ENCODE assay signal across 10 cellular contexts in the genomic region with DNA sequence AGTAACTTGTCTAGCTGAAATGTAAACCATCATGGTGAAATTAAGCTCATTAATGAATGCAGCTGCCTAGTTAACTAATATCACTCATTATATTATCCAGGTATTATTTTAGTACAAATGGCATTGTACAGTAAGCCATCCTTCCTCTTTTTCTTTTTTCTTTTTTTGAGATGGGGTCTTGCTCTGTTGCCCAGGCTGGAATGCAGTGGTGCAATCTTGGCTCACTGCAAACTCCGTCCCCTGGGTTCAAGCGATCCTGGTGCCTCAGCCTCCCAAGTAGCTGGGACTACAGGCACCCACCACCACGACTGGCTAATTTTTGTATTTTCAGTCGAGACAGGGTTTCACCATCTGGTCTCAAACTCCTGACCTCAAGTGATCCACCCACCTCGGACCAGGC. TPM values are rescaled to one million over a fixed set of nuclear protein-coding genes. Genes with fewer than 3 reads are reported as not detected.
DNase-seq lines count a peak whose midpoint lies in the region; ATAC-seq and TF ChIP-seq lines count a peak whose summit lies in the region.
"Not testable (repeated sequence)": the region's sequence is repeated elsewhere in the genome, so short reads cannot be mapped to it uniquely, and the experiment has no call there.
"Had no signal": no experiment of that assay in that cellular context is flagged by ENCODE, and none has a peak within 500 bp of the region (broad histone marks: within the 10 kb centered on the region; RNA-seq: fewer than 3 reads in every experiment).

No MANE protein-coding gene starts in this region.

- CTCF ChIA-PET in CD8-positive, alpha-beta T cell (lab: Charles Lee), result interaction anchor here (0.8 to 36.4 kb wide), 5 partner anchors 1 to 223 kb away, joined by 3 to 1206 read pairs (median 448); partner anchors contain the start of genes ATP6V1G2, DDX39B, LST1 and LTA
- CTCF ChIA-PET in WTC11 (lab: Charles Lee), result interaction anchor here (1.3 to 2.8 kb wide), 2 partner anchors 10 to 39 kb away, joined by 7 to 12 read pairs; no protein-coding TSS in a partner anchor

- ATAC-seq in CD8-positive, alpha-beta T cell; WTC11; natural killer cell treated with Interleukin-12 subunit alpha and Interleukin-12 subunit beta and Interleukin-15 and Interleukin-18, amount 100 ng/mL, for 72 hours: not testable (repeated sequence)

- H3K27me3 Mint-ChIP-seq in CD8-positive, alpha-beta T cell (ENCODE audit: low read depth); WTC11 (ENCODE audit: low read depth); activated T-helper 1 cell treated with anti-CD3 and anti-CD28 coated beads, Interleukin-12 subunit alpha, Interleukin-12 subunit beta, Interleukin-2, Interleukin-4 antibody, amounts not matched to agents 30 ng/mL and 10 ng/mL and 1 ng/mL, durations not matched to agents 14 hours and 24 hours and 36 hours (ENCODE audit: insufficient read depth); glutamatergic neuron (ENCODE audit: unreplicated experiment); natural killer cell treated with Interleukin-12 subunit alpha and Interleukin-12 subunit beta and Interleukin-15 and Interleukin-18, amount 100 ng/mL, for 72 hours: not testable (repeated sequence)

- not testable (repeated sequence) for H3K9me3 Mint-ChIP-seq in CD8-positive, alpha-beta T cell; WTC11; activated T-helper 1 cell treated with anti-CD3 and anti-CD28 coated beads, Interleukin-12 subunit alpha, Interleukin-12 subunit beta, Interleukin-2, Interleukin-4 antibody, amounts not matched to agents 30 ng/mL and 10 ng/mL and 1 ng/mL, durations not matched to agents 14 hours and 24 hours and 36 hours; glutamatergic neuron (ENCODE audit: unreplicated experiment); natural killer cell treated with Interleukin-12 subunit alpha and Interleukin-12 subunit beta and Interleukin-15 and Interleukin-18, amount 100 ng/mL, for 72 hours

- H3K4me1 ChIP-seq in CD8-positive, alpha-beta T cell (ENCODE audit: insufficient read depth, low read length), result peaks cover 79% of the 10 kb centered on the region

- H3K4me1 Mint-ChIP-seq in CD8-positive, alpha-beta T cell (ENCODE audit: low read depth), result peaks cover 75% of the 10 kb centered on the region
- not testable (repeated sequence) for H3K4me1 Mint-ChIP-seq in WTC11; glutamatergic neuron (ENCODE audit: low read depth, unreplicated experiment)
- H3K4me1 Mint-ChIP-seq in activated T-helper 1 cell treated with anti-CD3 and anti-CD28 coated beads, Interleukin-12 subunit alpha, Interleukin-12 subunit beta, Interleukin-2, Interleukin-4 antibody, amounts not matched to agents 30 ng/mL and 10 ng/mL and 1 ng/mL, durations not matched to agents 14 hours and 24 hours and 36 hours (ENCODE audit: low read depth), result peaks cover 69% of the 10 kb centered on the region
- peaks cover 54 to 59% of the 10 kb centered on the region in 2 donors for H3K4me1 Mint-ChIP-seq in natural killer cell treated with Interleukin-12 subunit alpha and Interleukin-12 subunit beta and Interleukin-15 and Interleukin-18, amount 100 ng/mL, for 72 hours (ENCODE audit: low read depth in 2 of 2)

- POLR2A ChIA-PET in CD8-positive, alpha-beta T cell (lab: Charles Lee), result interaction anchor here (1.2 kb wide), 1 partner anchor 9 kb away, joined by 4 read pairs; the partner anchor contains the start of gene LTB
- POLR2A ChIA-PET in WTC11 (lab: Charles Lee), result not testable (repeated sequence)

- H3K27ac Mint-ChIP-seq in CD8-positive, alpha-beta T cell, result peak overlapping the region; percentile 62
- H3K27ac Mint-ChIP-seq in WTC11, result not testable (repeated sequence)
- peak overlapping the region; percentile 20 for H3K27ac Mint-ChIP-seq in activated T-helper 1 cell treated with anti-CD3 and anti-CD28 coated beads, Interleukin-12 subunit alpha, Interleukin-12 subunit beta, Interleukin-2, Interleukin-4 antibody, amounts not matched to agents 30 ng/mL and 10 ng/mL and 1 ng/mL, durations not matched to agents 14 hours and 24 hours and 36 hours
- peak overlapping the region; percentile 52 for H3K27ac Mint-ChIP-seq in glutamatergic neuron (ENCODE audit: unreplicated experiment)
- H3K27ac Mint-ChIP-seq in natural killer cell treated with Interleukin-12 subunit alpha and Interleukin-12 subunit beta and Interleukin-15 and Interleukin-18, amount 100 ng/mL, for 72 hours, result peak overlapping the region in 1 of 2 donors; percentile 85

- not testable (repeated sequence) for H3K36me3 ChIP-seq in CD8-positive, alpha-beta T cell (ENCODE audit: insufficient read depth, low read length)

- not testable (repeated sequence) for H3K27ac ChIP-seq in CD8-positive, alpha-beta T cell (ENCODE audit: low read depth, low read length)

- not testable (repeated sequence) for H3K9me3 ChIP-seq in CD8-positive, alpha-beta T cell (ENCODE audit: low read length)

- DNase-seq in CD8-positive, alpha-beta T cell; WTC11 (ENCODE audit: low spot score); activated T-helper 1 cell treated with anti-CD3 and anti-CD28 coated beads, Interleukin-12 subunit alpha, Interleukin-12 subunit beta, Interleukin-2, Interleukin-4 antibody, amounts not matched to agents 30 ng/mL and 10 ng/mL and 1 ng/mL, durations not matched to agents 14 hours and 24 hours and 36 hours (ENCODE audit: low spot score); glutamatergic neuron; natural killer cell treated with Interleukin-12 subunit alpha and Interleukin-12 subunit beta and Interleukin-15 and Interleukin-18, amount 100 ng/mL, for 72 hours (ENCODE audit: low spot score): not testable (repeated sequence)

- H3K4me3 ChIP-seq in CD8-positive, alpha-beta T cell (ENCODE audit: low read depth, low read length), result not testable (repeated sequence)

- H3K27me3 ChIP-seq in CD8-positive, alpha-beta T cell (ENCODE audit: insufficient read depth, low read length), result not testable (repeated sequence)

- not testable (repeated sequence) for TF ChIP-seq CTCF in CD8-positive, alpha-beta T cell (IDR thresholded peaks at IDR 0.05); WTC11 (IDR thresholded peaks at IDR 0.05); glutamatergic neuron (IDR thresholded peaks at IDR 0.05; ENCODE audit: partially characterized antibody, unreplicated experiment)

- peaks cover 14% of the 10 kb centered on the region for H3K36me3 Mint-ChIP-seq in CD8-positive, alpha-beta T cell
- not testable (repeated sequence) for H3K36me3 Mint-ChIP-seq in WTC11; glutamatergic neuron (ENCODE audit: unreplicated experiment); natural killer cell treated with Interleukin-12 subunit alpha and Interleukin-12 subunit beta and Interleukin-15 and Interleukin-18, amount 100 ng/mL, for 72 hours
- H3K36me3 Mint-ChIP-seq in activated T-helper 1 cell treated with anti-CD3 and anti-CD28 coated beads, Interleukin-12 subunit alpha, Interleukin-12 subunit beta, Interleukin-2, Interleukin-4 antibody, amounts not matched to agents 30 ng/mL and 10 ng/mL and 1 ng/mL, durations not matched to agents 14 hours and 24 hours and 36 hours (ENCODE audit: low read depth), result peaks cover 25% of the 10 kb centered on the region

- H3K4me3 Mint-ChIP-seq in CD8-positive, alpha-beta T cell; WTC11; activated T-helper 1 cell treated with anti-CD3 and anti-CD28 coated beads, Interleukin-12 subunit alpha, Interleukin-12 subunit beta, Interleukin-2, Interleukin-4 antibody, amounts not matched to agents 30 ng/mL and 10 ng/mL and 1 ng/mL, durations not matched to agents 14 hours and 24 hours and 36 hours; glutamatergic neuron (ENCODE audit: unreplicated experiment): not testable (repeated sequence)
- H3K4me3 Mint-ChIP-seq in natural killer cell treated with Interleukin-12 subunit alpha and Interleukin-12 subunit beta and Interleukin-15 and Interleukin-18, amount 100 ng/mL, for 72 hours, result peak overlapping the region; percentile 20

- intact Hi-C loops in CD8-positive, alpha-beta T cell (cut with DNase I, micrococcal nuclease), result not testable (repeated sequence)
- intact Hi-C loops in activated T-helper 1 cell treated with anti-CD3 and anti-CD28 coated beads, Interleukin-12 subunit alpha, Interleukin-12 subunit beta, Interleukin-2, Interleukin-4 antibody, amounts not matched to agents 30 ng/mL and 10 ng/mL and 1 ng/mL, durations not matched to agents 14 hours and 24 hours and 36 hours (cut with micrococcal nuclease), result loop anchor here (10.0 kb wide), 1 partner anchor 186 kb away; the partner anchor contains the start of gene MICA

RNA-seq across cellular contexts. Expression of gene NCR3, which starts 2.1 kb away (rescaled TPM):
- 10 to 100 TPM; 17.4 to 18.2 TPM for total RNA-seq in CD8-positive, alpha-beta T cell
- total RNA-seq in WTC11 (2021), result not detected in 3 replicates
- total RNA-seq in activated T-helper 1 cell treated with anti-CD3 and anti-CD28 coated beads, Interleukin-12 subunit alpha, Interleukin-12 subunit beta, Interleukin-2, Interleukin-4 antibody, amounts not matched to agents 30 ng/mL and 10 ng/mL and 1 ng/mL, durations not matched to agents 14 hours and 24 hours and 36 hours, result 19.1 and 20.3 TPM in 2 replicates
- total RNA-seq in glutamatergic neuron (ENCODE audit: unreplicated experiment), result not detected
- 10 to 100 TPM; 65.5 to 91.6 TPM for total RNA-seq in natural killer cell treated with Interleukin-12 subunit alpha and Interleukin-12 subunit beta and Interleukin-15 and Interleukin-18, amount 100 ng/mL, for 72 hours
- total RNA-seq: A673, Caco-2, M059J, Right ventricle myocardium superior, SJSA1 had no signal

RNA-seq across cellular contexts. Expression of gene LST1, which starts 4.6 kb away (rescaled TPM):
- total RNA-seq in CD8-positive, alpha-beta T cell, result 10 to 100 TPM; 13.0 to 14.2 TPM
- 0.34 to 0.66 TPM in 2 of 3 replicates, not detected in the other for total RNA-seq in WTC11 (2021)
- total RNA-seq in activated T-helper 1 cell treated with anti-CD3 and anti-CD28 coated beads, Interleukin-12 subunit alpha, Interleukin-12 subunit beta, Interleukin-2, Interleukin-4 antibody, amounts not matched to agents 30 ng/mL and 10 ng/mL and 1 ng/mL, durations not matched to agents 14 hours and 24 hours and 36 hours, result 63.0 and 66.6 TPM in 2 replicates
- total RNA-seq in glutamatergic neuron (ENCODE audit: unreplicated experiment), result not detected
- 10 to 100 TPM; 15.5 to 34.6 TPM for total RNA-seq in natural killer cell treated with Interleukin-12 subunit alpha and Interleukin-12 subunit beta and Interleukin-15 and Interleukin-18, amount 100 ng/mL, for 72 hours
- total RNA-seq: A673, Caco-2, M059J, SJSA1 had no signal

RNA-seq across cellular contexts. Expression of gene LTB, which starts 8.5 kb away (rescaled TPM):
- total RNA-seq in CD8-positive, alpha-beta T cell, result 100 to 1,000 TPM; 180 to 204 TPM
- 1.0 to 1.5 TPM (median 1.3 TPM) in 3 replicates for total RNA-seq in WTC11 (2021)
- total RNA-seq in activated T-helper 1 cell treated with anti-CD3 and anti-CD28 coated beads, Interleukin-12 subunit alpha, Interleukin-12 subunit beta, Interleukin-2, Interleukin-4 antibody, amounts not matched to agents 30 ng/mL and 10 ng/mL and 1 ng/mL, durations not matched to agents 14 hours and 24 hours and 36 hours, result 270 and 277 TPM in 2 replicates
- total RNA-seq in glutamatergic neuron (ENCODE audit: unreplicated experiment), result not detected
- total RNA-seq in natural killer cell treated with Interleukin-12 subunit alpha and Interleukin-12 subunit beta and Interleukin-15 and Interleukin-18, amount 100 ng/mL, for 72 hours, result 100 to 1,000 TPM; 110 to 153 TPM
- total RNA-seq: A673, Caco-2, Right ventricle myocardium superior, SJSA1 had no signal

RNA-seq across cellular contexts. Expression of gene TNF, which starts 15.3 kb away (rescaled TPM):
- total RNA-seq in CD8-positive, alpha-beta T cell, result 10 to 100 TPM; 30.1 to 32.7 TPM
- 0.23 to 0.46 TPM (median 0.31 TPM) in 3 replicates for total RNA-seq in WTC11 (2021)
- 427 and 430 TPM in 2 replicates for total RNA-seq in activated T-helper 1 cell treated with anti-CD3 and anti-CD28 coated beads, Interleukin-12 subunit alpha, Interleukin-12 subunit beta, Interleukin-2, Interleukin-4 antibody, amounts not matched to agents 30 ng/mL and 10 ng/mL and 1 ng/mL, durations not matched to agents 14 hours and 24 hours and 36 hours
- not detected for total RNA-seq in glutamatergic neuron (ENCODE audit: unreplicated experiment)
- 100 to 1,000 TPM; 320 to 420 TPM for total RNA-seq in natural killer cell treated with Interleukin-12 subunit alpha and Interleukin-12 subunit beta and Interleukin-15 and Interleukin-18, amount 100 ng/mL, for 72 hours
- total RNA-seq: Caco-2, SJSA1 had no signal

RNA-seq across cellular contexts. Expression of gene LTA, which starts 18.6 kb away (rescaled TPM):
- 10 to 100 TPM; 17.1 to 17.2 TPM for total RNA-seq in CD8-positive, alpha-beta T cell
- 0.46 to 1.2 TPM (median 0.87 TPM) in 3 replicates for total RNA-seq in WTC11 (2021)
- 1,021 and 1,078 TPM in 2 replicates for total RNA-seq in activated T-helper 1 cell treated with anti-CD3 and anti-CD28 coated beads, Interleukin-12 subunit alpha, Interleukin-12 subunit beta, Interleukin-2, Interleukin-4 antibody, amounts not matched to agents 30 ng/mL and 10 ng/mL and 1 ng/mL, durations not matched to agents 14 hours and 24 hours and 36 hours
- total RNA-seq in glutamatergic neuron (ENCODE audit: unreplicated experiment), result not detected
- 1,000 to 10,000 TPM; 1,187 to 3,727 TPM for total RNA-seq in natural killer cell treated with Interleukin-12 subunit alpha and Interleukin-12 subunit beta and Interleukin-15 and Interleukin-18, amount 100 ng/mL, for 72 hours
- total RNA-seq: A673, Caco-2, M059J, Right ventricle myocardium superior, SJSA1 had no signal

Comparison
In these comparisons a context has a peak if more than half of its experiments do, and no peak if none do; other contexts are left out.
1. RNA of gene NCR3, which starts 2.1 kb away (total RNA-seq): 65.5 to 91.6 TPM in natural killer cell treated with Interleukin-12 subunit alpha and Interleukin-12 subunit beta and Interleukin-15 and Interleukin-18, amount 100 ng/mL, for 72 hours, 19.1 to 20.3 TPM in activated T-helper 1 cell treated with anti-CD3 and anti-CD28 coated beads, Interleukin-12 subunit alpha, Interleukin-12 subunit beta, Interleukin-2, Interleukin-4 antibody, amounts not matched to agents 30 ng/mL and 10 ng/mL and 1 ng/mL, durations not matched to agents 14 hours and 24 hours and 36 hours and 17.4 to 18.2 TPM in CD8-positive, alpha-beta T cell; not detected in WTC11 and not detected in glutamatergic neuron (single experiment); every median in the first group is over 10 times any median in the second.
2. RNA of gene LTB, which starts 8.5 kb away (total RNA-seq): 270 to 277 TPM in activated T-helper 1 cell treated with anti-CD3 and anti-CD28 coated beads, Interleukin-12 subunit alpha, Interleukin-12 subunit beta, Interleukin-2, Interleukin-4 antibody, amounts not matched to agents 30 ng/mL and 10 ng/mL and 1 ng/mL, durations not matched to agents 14 hours and 24 hours and 36 hours, 180 to 204 TPM in CD8-positive, alpha-beta T cell and 110 to 153 TPM in natural killer cell treated with Interleukin-12 subunit alpha and Interleukin-12 subunit beta and Interleukin-15 and Interleukin-18, amount 100 ng/mL, for 72 hours; 1.0 to 1.5 TPM in WTC11 and not detected in glutamatergic neuron (single experiment); every median in the first group is over 10 times any median in the second.